In genomic region chr12:18375583-18375982, GRCh38 we compare ENCODE assay signal across 26 cellular contexts.
"Had no signal": no experiment of that assay in that cellular context is flagged by ENCODE, and none has a peak within 500 bp of the region (broad histone marks: within the 10 kb centered on the region; RNA-seq: fewer than 3 reads in every experiment).

No MANE protein-coding gene starts in this region.

- H3K4me3 ChIP-seq: stomach, suprapubic skin, testis, thoracic aorta, thyroid gland, tibial artery, tibial nerve, transverse colon, upper lobe of left lung, uterus, vagina had no signal

- H3K36me3 Mint-ChIP-seq: stimulated activated effector memory CD8-positive, alpha-beta T cell treated with anti-CD3 and anti-CD28 coated beads, Interleukin-12 subunit alpha, Interleukin-12 subunit beta, amount 100 ng/mL, for 72 hours; stimulated activated memory B cell treated with anti-CD40 and anti-IgM and Interleukin-4, amounts not matched to agents 10 μg/mL and 1 μg/mL and 100 μg/mL, for 72 hours; stimulated activated naive B cell treated with anti-CD40 and anti-IgM and Interleukin-4, amounts not matched to agents 10 μg/mL and 1 μg/mL and 100 μg/mL, for 72 hours had no signal

- ATAC-seq: stimulated activated effector memory CD8-positive, alpha-beta T cell treated with anti-CD3 and anti-CD28 coated beads, Interleukin-12 subunit alpha, Interleukin-12 subunit beta, amount 100 ng/mL, for 72 hours; stimulated activated memory B cell treated with anti-CD40 and anti-IgM and Interleukin-4, amounts not matched to agents 10 μg/mL and 1 μg/mL and 100 μg/mL, for 72 hours; stimulated activated naive B cell treated with anti-CD40 and anti-IgM and Interleukin-4, amounts not matched to agents 10 μg/mL and 1 μg/mL and 100 μg/mL, for 72 hours; stimulated activated naive CD8-positive, alpha-beta T cell treated with anti-CD3 and anti-CD28 coated beads, Interleukin-15, amount 100 ng/mL, for 72 hours had no signal

- H3K27ac Mint-ChIP-seq: stimulated activated effector memory CD8-positive, alpha-beta T cell treated with anti-CD3 and anti-CD28 coated beads, Interleukin-12 subunit alpha, Interleukin-12 subunit beta, amount 100 ng/mL, for 72 hours; stimulated activated memory B cell treated with anti-CD40 and anti-IgM and Interleukin-4, amounts not matched to agents 10 μg/mL and 1 μg/mL and 100 μg/mL, for 72 hours; stimulated activated naive B cell treated with anti-CD40 and anti-IgM and Interleukin-4, amounts not matched to agents 10 μg/mL and 1 μg/mL and 100 μg/mL, for 72 hours; stimulated activated naive CD8-positive, alpha-beta T cell treated with anti-CD3 and anti-CD28 coated beads, Interleukin-15, amount 100 ng/mL, for 72 hours; stimulated activated naive CD8-positive, alpha-beta T cell treated with anti-CD3 and anti-CD28 coated beads, Interleukin-15, Interleukin-2, amounts not matched to agents 100 ng/mL and 50 ng/mL, for 24 hours; type B pancreatic cell had no signal

- H3K9me3 Mint-ChIP-seq: type B pancreatic cell had no signal

- H3K27ac ChIP-seq: stomach, suprapubic skin, testis, thoracic aorta, thyroid gland, tibial artery, tibial nerve, transverse colon, upper lobe of left lung, uterus, vagina had no signal

- H3K36me3 ChIP-seq: thoracic aorta, thyroid gland, tibial nerve, transverse colon, upper lobe of left lung, uterus, vagina had no signal

- DNase-seq: stimulated activated CD4-positive, alpha-beta T cell treated with anti-CD3 and anti-CD28 coated beads, Interleukin-2, amount 100 ng/mL, for 24 hours; stimulated activated CD4-positive, alpha-beta T cell treated with anti-CD3 and anti-CD28 coated beads, Interleukin-2, amount 100 ng/mL, for 48 hours; stimulated activated CD4-positive, alpha-beta T cell treated with anti-CD3 and anti-CD28 coated beads, Interleukin-4, amount 100 ng/mL, for 1 hour; stimulated activated CD4-positive, alpha-beta T cell treated with anti-CD3 and anti-CD28 coated beads, Interleukin-4, amount 100 ng/mL, for 24 hours; stimulated activated CD4-positive, alpha-beta T cell treated with anti-CD3 and anti-CD28 coated beads, Interleukin-4, amount 100 ng/mL, for 4 hours; stimulated activated CD8-positive, alpha-beta memory T cell treated with anti-CD3 and anti-CD28 coated beads, Interleukin-4, amount 100 ng/mL, for 48 hours; stimulated activated naive B cell treated with anti-CD40 and anti-IgM and Interleukin-4, amounts not matched to agents 10 μg/mL and 1 μg/mL and 100 μg/mL, for 72 hours; stimulated activated naive CD4-positive, alpha-beta T cell; stimulated activated naive CD4-positive, alpha-beta T cell treated with Interleukin-2 at 50 U/mL for 16 hours; stimulated activated naive CD8-positive, alpha-beta T cell treated with anti-CD3 and anti-CD28 coated beads, Interleukin-15, amount 100 ng/mL, for 72 hours; stomach; substantia nigra; testis; thyroid gland; tibial artery; transverse colon; upper lobe of left lung; uterus had no signal

- H3K9me3 ChIP-seq: stomach, testis, thoracic aorta, thyroid gland, transverse colon, uterus, vagina had no signal

- H3K27me3 ChIP-seq: stomach, suprapubic skin, testis, thyroid gland, tibial artery, tibial nerve, transverse colon, upper lobe of left lung, uterus, vagina had no signal

- H3K27me3 Mint-ChIP-seq: stimulated activated memory B cell treated with anti-CD40 and anti-IgM and Interleukin-4, amounts not matched to agents 10 μg/mL and 1 μg/mL and 100 μg/mL, for 72 hours; stimulated activated naive B cell treated with anti-CD40 and anti-IgM and Interleukin-4, amounts not matched to agents 10 μg/mL and 1 μg/mL and 100 μg/mL, for 72 hours; stimulated activated naive CD8-positive, alpha-beta T cell treated with anti-CD3 and anti-CD28 coated beads, Interleukin-15, amount 100 ng/mL, for 72 hours; stimulated activated naive CD8-positive, alpha-beta T cell treated with anti-CD3 and anti-CD28 coated beads, Interleukin-15, Interleukin-2, amounts not matched to agents 100 ng/mL and 50 ng/mL, for 24 hours; type B pancreatic cell had no signal

- H3K4me1 ChIP-seq: stomach, suprapubic skin, testis, thyroid gland, tibial artery, tibial nerve, transverse colon, upper lobe of left lung, uterus, vagina had no signal

- H3K4me3 Mint-ChIP-seq: stimulated activated effector memory CD8-positive, alpha-beta T cell treated with anti-CD3 and anti-CD28 coated beads, Interleukin-12 subunit alpha, Interleukin-12 subunit beta, amount 100 ng/mL, for 72 hours; stimulated activated memory B cell treated with anti-CD40 and anti-IgM and Interleukin-4, amounts not matched to agents 10 μg/mL and 1 μg/mL and 100 μg/mL, for 72 hours; stimulated activated naive B cell treated with anti-CD40 and anti-IgM and Interleukin-4, amounts not matched to agents 10 μg/mL and 1 μg/mL and 100 μg/mL, for 72 hours; stimulated activated naive CD8-positive, alpha-beta T cell treated with anti-CD3 and anti-CD28 coated beads, Interleukin-15, amount 100 ng/mL, for 72 hours; stimulated activated naive CD8-positive, alpha-beta T cell treated with anti-CD3 and anti-CD28 coated beads, Interleukin-15, Interleukin-2, amounts not matched to agents 100 ng/mL and 50 ng/mL, for 24 hours; type B pancreatic cell had no signal

- H3K4me1 Mint-ChIP-seq: stimulated activated effector memory CD8-positive, alpha-beta T cell treated with anti-CD3 and anti-CD28 coated beads, Interleukin-12 subunit alpha, Interleukin-12 subunit beta, amount 100 ng/mL, for 72 hours; stimulated activated memory B cell treated with anti-CD40 and anti-IgM and Interleukin-4, amounts not matched to agents 10 μg/mL and 1 μg/mL and 100 μg/mL, for 72 hours; stimulated activated naive B cell treated with anti-CD40 and anti-IgM and Interleukin-4, amounts not matched to agents 10 μg/mL and 1 μg/mL and 100 μg/mL, for 72 hours; stimulated activated naive CD8-positive, alpha-beta T cell treated with anti-CD3 and anti-CD28 coated beads, Interleukin-15, amount 100 ng/mL, for 72 hours had no signal
